11 cellular contexts compared by ENCODE assay signal in the genomic region with DNA sequence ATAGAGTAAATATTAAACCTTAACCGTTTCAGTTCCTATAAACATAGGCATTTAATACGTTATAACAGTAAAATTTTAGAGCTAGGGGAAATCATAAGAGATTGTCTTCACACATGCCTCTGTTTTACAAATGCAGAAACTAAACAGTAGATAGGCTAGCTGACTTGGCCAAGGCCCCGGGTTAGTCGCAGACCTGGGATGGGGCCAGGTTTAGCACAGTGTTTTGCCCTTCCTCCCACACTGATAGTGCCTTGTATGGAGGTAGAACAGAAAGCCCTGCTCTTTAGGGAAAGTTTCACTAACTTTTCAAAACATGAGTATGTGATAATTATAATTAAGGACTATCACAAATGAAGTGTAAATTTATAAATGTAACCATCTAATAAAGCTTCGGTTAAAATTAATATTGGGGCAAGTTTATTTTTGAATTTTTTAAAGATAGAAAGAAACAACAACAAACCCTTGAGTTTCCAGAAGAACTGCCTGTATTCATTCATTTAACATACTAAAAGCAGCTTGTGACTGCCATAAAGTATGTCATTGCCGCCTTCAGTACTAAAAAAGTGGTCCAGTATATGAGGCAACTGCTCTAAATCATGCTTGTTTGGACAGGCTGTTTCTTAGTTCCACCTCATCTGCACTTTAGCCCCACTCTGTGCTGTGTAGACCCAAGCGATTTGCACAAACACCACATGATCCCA.
DNase-seq lines count a peak whose midpoint lies in the region; ATAC-seq and FAIRE-seq lines count a peak whose summit lies in the region.
"Had no signal": no experiment of that assay in that cellular context is flagged by ENCODE, and none has a peak within 500 bp of the region (broad histone marks: within the 10 kb centered on the region; RNA-seq: fewer than 3 reads in every experiment).

No MANE protein-coding gene starts in this region.

- peak; percentile 41 for FAIRE-seq in small intestine (lab: Jason Lieb, UNC)
- no peak for FAIRE-seq in urothelium cell line (lab: Jason Lieb, UNC)

- H3K36me3 Mint-ChIP-seq in activated naive CD4-positive, alpha-beta T cell treated with anti-CD3 and anti-CD28 coated beads for 36 hours (ENCODE audit: low read depth): no peaks in the 10 kb centered on the region
- H3K36me3 Mint-ChIP-seq: activated naive CD4-positive, alpha-beta T cell treated with anti-CD3 and anti-CD28 coated beads, Interleukin-2, amount 50 U/mL, for 24 hours had no signal

- no peak overlapping the region for H3K4me3 Mint-ChIP-seq in activated naive CD4-positive, alpha-beta T cell treated with anti-CD3 and anti-CD28 coated beads for 36 hours
- H3K4me3 Mint-ChIP-seq: activated naive CD4-positive, alpha-beta T cell treated with anti-CD3 and anti-CD28 coated beads, Interleukin-2, amount 50 U/mL, for 24 hours had no signal

- CTCF ChIA-PET in activated naive CD4-positive, alpha-beta T cell treated with anti-CD3 and anti-CD28 coated beads for 36 hours (lab: Charles Lee): no interaction called here

- no peaks in the 10 kb centered on the region for H3K4me1 ChIP-seq in right cardiac atrium (ENCODE audit: control insufficient read depth, insufficient read depth, low read length)
- H3K4me1 ChIP-seq in small intestine (ENCODE audit: control insufficient read depth in 2 of 2, insufficient read depth in 1 of 2, low read depth in 1 of 2, low read length in 1 of 2): no peaks in the 10 kb centered on the region

- 32% methylated on average over 7 of the region's 7 CpGs for WGBS in right cardiac atrium
- WGBS in small intestine, 3 donors: 10 to 39% (median 25%) methylated on average over 7 of the region's 7 CpGs

- H3K27ac ChIP-seq in right cardiac atrium (ENCODE audit: low read length): no peak overlapping the region
- no peak overlapping the region for H3K27ac ChIP-seq in small intestine (ENCODE audit: low read depth in 1 of 2, low read length in 1 of 2)
- H3K27ac ChIP-seq: thoracic aorta had no signal

- H3K36me3 ChIP-seq in small intestine (ENCODE audit: control insufficient read depth in 2 of 2, insufficient read depth in 2 of 2, low read length in 2 of 2): no peaks in the 10 kb centered on the region
- H3K36me3 ChIP-seq: thoracic aorta had no signal

- no peaks in the 10 kb centered on the region for H3K27me3 Mint-ChIP-seq in activated naive CD4-positive, alpha-beta T cell treated with anti-CD3 and anti-CD28 coated beads for 36 hours (ENCODE audit: low read depth)
- H3K27me3 Mint-ChIP-seq: activated naive CD4-positive, alpha-beta T cell treated with anti-CD3 and anti-CD28 coated beads, Interleukin-2, amount 50 U/mL, for 24 hours had no signal

- H3K27me3 ChIP-seq in right cardiac atrium (ENCODE audit: control insufficient read depth, insufficient read depth) (no peaks in the 10 kb centered on the region), small intestine (ENCODE audit: control insufficient read depth in 2 of 2, insufficient read depth in 2 of 2, low read length in 2 of 2) (no peaks in the 10 kb centered on the region)

- ATAC-seq in GM19043 (IDR thresholded peaks at IDR 0.05; ENCODE audit: low read depth, unreplicated experiment): peak; percentile 26
- ATAC-seq in right cardiac atrium: peak; percentile 97 to 99
- no peak for ATAC-seq in GM19328 (IDR thresholded peaks at IDR 0.05; ENCODE audit: unreplicated experiment)

- peaks cover 3% of the 10 kb centered on the region for H3K4me1 Mint-ChIP-seq in activated naive CD4-positive, alpha-beta T cell treated with anti-CD3 and anti-CD28 coated beads for 36 hours (ENCODE audit: low read depth)
- H3K4me1 Mint-ChIP-seq: activated naive CD4-positive, alpha-beta T cell treated with anti-CD3 and anti-CD28 coated beads, Interleukin-2, amount 50 U/mL, for 24 hours had no signal

- DNase-seq in RPMI8226: peak; percentile 28
- peak; percentile 63 to 89 (median 85) for DNase-seq in right cardiac atrium
- peak; percentile 83 for DNase-seq in small intestine
- no peak for DNase-seq in urothelium cell line (ENCODE audit: low spot score)
- no peak for DNase-seq in activated naive CD4-positive, alpha-beta T cell treated with anti-CD3 and anti-CD28 coated beads for 36 hours
- DNase-seq in NCI-H1092 (lab: John Stamatoyannopoulos, UW): no peak
- DNase-seq: activated CD4-positive, CD25-positive, alpha-beta regulatory T cell had no signal

- intact Hi-C loops in right cardiac atrium (cut with DNase I): no loop called here
- intact Hi-C loops in activated naive CD4-positive, alpha-beta T cell treated with anti-CD3 and anti-CD28 coated beads for 36 hours (cut with micrococcal nuclease): no loop called here

- H3K27ac Mint-ChIP-seq in activated naive CD4-positive, alpha-beta T cell treated with anti-CD3 and anti-CD28 coated beads for 36 hours: no peak overlapping the region
- H3K27ac Mint-ChIP-seq: activated naive CD4-positive, alpha-beta T cell treated with anti-CD3 and anti-CD28 coated beads, Interleukin-2, amount 50 U/mL, for 24 hours had no signal

- no peaks in the 10 kb centered on the region for H3K9me3 Mint-ChIP-seq in activated naive CD4-positive, alpha-beta T cell treated with anti-CD3 and anti-CD28 coated beads for 36 hours
- H3K9me3 Mint-ChIP-seq: activated naive CD4-positive, alpha-beta T cell treated with anti-CD3 and anti-CD28 coated beads, Interleukin-2, amount 50 U/mL, for 24 hours had no signal

- no peaks in the 10 kb centered on the region for H3K9me3 ChIP-seq in right cardiac atrium (ENCODE audit: control insufficient read depth, low read length)
- no peaks in the 10 kb centered on the region for H3K9me3 ChIP-seq in small intestine (ENCODE audit: control insufficient read depth, low read depth)
- H3K9me3 ChIP-seq: thoracic aorta had no signal

- H3K4me3 ChIP-seq in right cardiac atrium (ENCODE audit: low read length): no peak overlapping the region
- no peak overlapping the region for H3K4me3 ChIP-seq in small intestine (ENCODE audit: low read depth in 1 of 2, low read length in 2 of 2)
- H3K4me3 ChIP-seq: thoracic aorta had no signal

Comparison
In these comparisons a context has a peak if more than half of its experiments do, and no peak if none do; other contexts are left out.
1. DNase-seq: peak in RPMI8226 (single experiment), right cardiac atrium (3 of 3) and small intestine (single experiment); none in urothelium cell line (single experiment), activated naive CD4-positive, alpha-beta T cell treated with anti-CD3 and anti-CD28 coated beads for 36 hours (single experiment) and NCI-H1092 (single experiment).